ENCODE assay signal across 1 cellular context in genomic region chr1:75991497-75992114, GRCh38.
A peak's percentile ranks its signal among the peaks of the same experiment; 100 is the strongest.
TF ChIP-seq lines count a peak whose summit lies in the region.

No MANE protein-coding gene starts in this region.

TF ChIP-seq in IMR-90, 13 proteins besides CTCF, POLR2A, EP300 and RAD21:
- TF ChIP-seq USF2 (IDR thresholded peaks at IDR 0.05; ENCODE audit: low read depth, low read length) (no peak), SMC3 (IDR thresholded peaks at IDR 0.05; ENCODE audit: low read depth, low read length) (peak; percentile 80), RCOR1 (IDR thresholded peaks at IDR 0.05; ENCODE audit: insufficient replicate concordance, low read length) (peak; percentile 46)
